ENCODE assay signal across 10 cellular contexts in genomic region chr4:106201373-106201772, GRCh38.
DNase-seq lines count a peak whose midpoint lies in the region; ATAC-seq and TF ChIP-seq lines count a peak whose summit lies in the region.
"Had no signal": no experiment of that assay in that cellular context is flagged by ENCODE, and none has a peak within 500 bp of the region (broad histone marks: within the 10 kb centered on the region; RNA-seq: fewer than 3 reads in every experiment).

No MANE protein-coding gene starts in this region.

- H3K4me2 ChIP-seq in OCI-LY3 (ENCODE audit: low read length): no peak overlapping the region

- no peak for ATAC-seq in natural killer cell
- no peak for ATAC-seq in natural killer cell treated with Interleukin-12 subunit alpha and Interleukin-12 subunit beta and Interleukin-15 and Interleukin-18, amount 100 ng/mL, for 72 hours
- no peak for ATAC-seq in aorta (ENCODE audit: low FRiP score)
- no peak for ATAC-seq in effector memory CD8-positive, alpha-beta T cell (replicated peaks)

- no peaks in the 10 kb centered on the region for H3K36me3 Mint-ChIP-seq in natural killer cell
- H3K36me3 Mint-ChIP-seq in natural killer cell treated with Interleukin-12 subunit alpha and Interleukin-12 subunit beta and Interleukin-15 and Interleukin-18, amount 100 ng/mL, for 72 hours: no peaks in the 10 kb centered on the region
- peaks cover 4% of the 10 kb centered on the region for H3K36me3 Mint-ChIP-seq in effector memory CD8-positive, alpha-beta T cell (ENCODE audit: insufficient read depth)

- H3K27ac ChIP-seq in OCI-LY3 (ENCODE audit: low read length) (no peak overlapping the region), aorta (ENCODE audit: low read depth in 1 of 2, low read length in 2 of 2) (no peak overlapping the region)

- no peak overlapping the region for H3K4me3 Mint-ChIP-seq in natural killer cell
- H3K4me3 Mint-ChIP-seq in natural killer cell treated with Interleukin-12 subunit alpha and Interleukin-12 subunit beta and Interleukin-15 and Interleukin-18, amount 100 ng/mL, for 72 hours: no peak overlapping the region
- H3K4me3 Mint-ChIP-seq in effector memory CD8-positive, alpha-beta T cell: no peak overlapping the region
- H3K4me3 Mint-ChIP-seq: central memory CD8-positive, alpha-beta T cell had no signal

- H3K4me1 ChIP-seq in OCI-LY3 (ENCODE audit: low read length) (no peaks in the 10 kb centered on the region), aorta (ENCODE audit: control insufficient read depth in 1 of 2, insufficient read depth in 2 of 2, low read length in 2 of 2) (peaks cover 0 to 4% of the 10 kb centered on the region in 2 donors)

- peak; percentile 15 for TF ChIP-seq CTCF in natural killer cell (IDR thresholded peaks at IDR 0.05)
- TF ChIP-seq CTCF in OCI-LY3 (IDR thresholded peaks at IDR 0.05; ENCODE audit: low read depth, low read length): peak; percentile 70

- H3K9ac ChIP-seq in OCI-LY3 (ENCODE audit: low read length): no peak overlapping the region

- intact Hi-C loops in natural killer cell (cut with micrococcal nuclease): no loop called here
- intact Hi-C loops in aorta (cut with DNase I): loop anchor here in 1 of 2 donors (10.0 kb wide), 2 partner anchors 307 to 487 kb away; partner anchors contain the start of gene NPNT

- H3K79me2 ChIP-seq in OCI-LY3 (ENCODE audit: low read length): no peaks in the 10 kb centered on the region

- no peaks in the 10 kb centered on the region for H3K36me3 ChIP-seq in OCI-LY3 (replicated peaks; ENCODE audit: low read depth, low read length)
- no peaks in the 10 kb centered on the region for H3K36me3 ChIP-seq in aorta (ENCODE audit: control insufficient read depth in 1 of 2, insufficient read depth in 2 of 2, low read length in 1 of 2)

- H4K20me1 ChIP-seq in OCI-LY3 (ENCODE audit: insufficient read depth, low read length): no peaks in the 10 kb centered on the region

- no peaks in the 10 kb centered on the region for H3K4me1 Mint-ChIP-seq in natural killer cell
- H3K4me1 Mint-ChIP-seq in natural killer cell treated with Interleukin-12 subunit alpha and Interleukin-12 subunit beta and Interleukin-15 and Interleukin-18, amount 100 ng/mL, for 72 hours (ENCODE audit: low read depth in 2 of 2): no peaks in the 10 kb centered on the region
- no peaks in the 10 kb centered on the region for H3K4me1 Mint-ChIP-seq in effector memory CD8-positive, alpha-beta T cell (ENCODE audit: low read depth in 2 of 2)
- H3K4me1 Mint-ChIP-seq: central memory CD8-positive, alpha-beta T cell had no signal

- H3K27me3 Mint-ChIP-seq in natural killer cell (ENCODE audit: low read depth in 2 of 2): no peaks in the 10 kb centered on the region
- H3K27me3 Mint-ChIP-seq in natural killer cell treated with Interleukin-12 subunit alpha and Interleukin-12 subunit beta and Interleukin-15 and Interleukin-18, amount 100 ng/mL, for 72 hours: no peaks in the 10 kb centered on the region
- no peaks in the 10 kb centered on the region for H3K27me3 Mint-ChIP-seq in effector memory CD8-positive, alpha-beta T cell
- H3K27me3 Mint-ChIP-seq: central memory CD8-positive, alpha-beta T cell had no signal

- H3K27me3 ChIP-seq in OCI-LY3 (ENCODE audit: low read depth, low read length): no peaks in the 10 kb centered on the region
- H3K27me3 ChIP-seq in aorta (ENCODE audit: control insufficient read depth in 1 of 2, insufficient read depth in 2 of 2, low read length in 1 of 2): no peaks in the 10 kb centered on the region

- H3K9me3 ChIP-seq in OCI-LY3 (ENCODE audit: insufficient read depth, low read length) (no peaks in the 10 kb centered on the region), aorta (ENCODE audit: control insufficient read depth, low read length) (no peaks in the 10 kb centered on the region)

- H2AFZ ChIP-seq in OCI-LY3 (ENCODE audit: low read depth, low read length): no peak overlapping the region

- no peak for DNase-seq in natural killer cell
- no peak for DNase-seq in natural killer cell treated with Interleukin-12 subunit alpha and Interleukin-12 subunit beta and Interleukin-15 and Interleukin-18, amount 100 ng/mL, for 72 hours (ENCODE audit: low spot score)
- DNase-seq in fibroblast of gingiva (ENCODE audit: low read depth): peak; percentile 3
- DNase-seq in aorta: no peak
- no peak for DNase-seq in effector memory CD8-positive, alpha-beta T cell
- no peak for DNase-seq in activated CD8-positive, alpha-beta memory T cell treated with anti-CD3 and anti-CD28 coated beads, Interleukin-2, amount 50 U/mL, for 4 hours
- no peak for DNase-seq in DMS79 (lab: John Stamatoyannopoulos, UW)
- DNase-seq: NCI-H510A had no signal

- H3K9me3 Mint-ChIP-seq in natural killer cell: no peaks in the 10 kb centered on the region
- no peaks in the 10 kb centered on the region for H3K9me3 Mint-ChIP-seq in natural killer cell treated with Interleukin-12 subunit alpha and Interleukin-12 subunit beta and Interleukin-15 and Interleukin-18, amount 100 ng/mL, for 72 hours
- H3K9me3 Mint-ChIP-seq in effector memory CD8-positive, alpha-beta T cell: no peaks in the 10 kb centered on the region
- H3K9me3 Mint-ChIP-seq: central memory CD8-positive, alpha-beta T cell had no signal

- H3K4me3 ChIP-seq in OCI-LY3 (ENCODE audit: low read length) (no peak overlapping the region), aorta (ENCODE audit: low read length in 2 of 2) (no peak overlapping the region)

- no peak overlapping the region for H3K27ac Mint-ChIP-seq in natural killer cell
- H3K27ac Mint-ChIP-seq in natural killer cell treated with Interleukin-12 subunit alpha and Interleukin-12 subunit beta and Interleukin-15 and Interleukin-18, amount 100 ng/mL, for 72 hours: no peak overlapping the region
- H3K27ac Mint-ChIP-seq in effector memory CD8-positive, alpha-beta T cell: no peak overlapping the region
